Comparison of ENCODE assay signal across 30 cellular contexts in the genomic region with DNA sequence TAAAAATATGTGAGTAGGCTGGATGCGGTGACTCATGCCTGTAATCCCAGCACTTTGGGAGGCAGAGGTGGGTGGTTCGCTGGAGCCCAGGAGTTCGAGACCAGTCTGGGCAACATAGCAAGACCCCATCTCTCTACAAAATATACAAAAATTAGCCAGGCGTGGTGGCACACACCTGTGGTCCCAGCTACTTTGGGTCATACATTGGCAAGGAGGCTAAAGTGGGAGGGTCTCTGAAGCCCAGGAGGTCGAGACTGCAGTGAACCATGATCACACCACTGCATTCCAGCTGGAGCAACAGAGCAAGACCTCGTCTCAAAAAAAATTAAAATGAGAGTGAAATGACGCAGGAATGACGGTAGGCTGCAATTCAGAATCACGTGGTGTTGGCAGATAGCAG.
"Had no signal": no experiment of that assay in that cellular context is flagged by ENCODE, and none has a peak within 500 bp of the region (broad histone marks: within the 10 kb centered on the region; RNA-seq: fewer than 3 reads in every experiment).

No MANE protein-coding gene starts in this region.

- ATAC-seq: activated naive CD8-positive, alpha-beta T cell treated with anti-CD3 and anti-CD28 coated beads, Interleukin-2, amount 50 U/mL, for 24 hours; activated T-helper 17 cell treated with anti-CD3 and anti-CD28 coated beads, Interleukin-2, amount 50 U/mL, for 72 hours; foreskin keratinocyte; heart right ventricle; left lobe of liver; lower lobe of right lung; pancreas; T-helper 17 cell had no signal

- H3K27ac ChIP-seq: breast epithelium, esophagus muscularis mucosa, heart right ventricle, lower lobe of right lung, pancreas, prostate gland, spleen, suprapubic skin, tibial artery, WERI-Rb-1 had no signal

- H3K4me1 ChIP-seq: breast epithelium, esophagus muscularis mucosa, heart right ventricle, lower lobe of right lung, prostate gland, spleen, suprapubic skin, tibial artery had no signal

- H3K27me3 ChIP-seq: breast epithelium, esophagus muscularis mucosa, foreskin keratinocyte, heart right ventricle, pancreas, spleen, suprapubic skin, tibial artery had no signal

- H3K4me3 Mint-ChIP-seq: activated CD4-positive, alpha-beta memory T cell treated with anti-CD3 and anti-CD28 coated beads, Interleukin-2, amount 10 ng/mL, durations not matched to agents 7 days and 5 days; activated CD4-positive, alpha-beta T cell treated with anti-CD3 and anti-CD28 coated beads, Interleukin-2, amount 10 ng/mL, durations not matched to agents 24 days and 14 days; activated naive CD4-positive, alpha-beta T cell treated with anti-CD3 and anti-CD28 coated beads, Interleukin-2, amount 50 U/mL, for 24 hours; activated naive CD8-positive, alpha-beta T cell treated with anti-CD3 and anti-CD28 coated beads, Interleukin-2, amount 50 U/mL, for 24 hours; activated T-cell treated with anti-CD3 and anti-CD28 coated beads, Interleukin-2, amount 50 U/mL, for 24 hours; activated T-helper 17 cell treated with anti-CD3 and anti-CD28 coated beads, Interleukin-2, amount 50 U/mL, for 72 hours; dendritic cell treated with granulocyte-macrophage colony-stimulating factor and Interleukin-4, amounts not matched to agents 40 ng/mL and 50 ng/mL, for 4 days; endodermal cell; nephron progenitor cell; T-helper 17 cell had no signal

- H3K27me3 Mint-ChIP-seq: activated CD4-positive, alpha-beta memory T cell treated with anti-CD3 and anti-CD28 coated beads, Interleukin-2, amount 10 ng/mL, durations not matched to agents 7 days and 5 days; activated CD4-positive, alpha-beta T cell treated with anti-CD3 and anti-CD28 coated beads, Interleukin-2, amount 10 ng/mL, durations not matched to agents 24 days and 14 days; activated naive CD4-positive, alpha-beta T cell treated with anti-CD3 and anti-CD28 coated beads, Interleukin-2, amount 50 U/mL, for 24 hours; activated naive CD8-positive, alpha-beta T cell treated with anti-CD3 and anti-CD28 coated beads, Interleukin-2, amount 50 U/mL, for 24 hours; activated T-cell treated with anti-CD3 and anti-CD28 coated beads, Interleukin-2, amount 50 U/mL, for 24 hours; activated T-helper 17 cell treated with anti-CD3 and anti-CD28 coated beads, Interleukin-2, amount 50 U/mL, for 72 hours; dendritic cell treated with granulocyte-macrophage colony-stimulating factor and Interleukin-4, amounts not matched to agents 40 ng/mL and 50 ng/mL, for 4 days; T-helper 17 cell had no signal

- H3K4me3 ChIP-seq: breast epithelium, esophagus muscularis mucosa, heart right ventricle, lower lobe of right lung, pancreas, prostate gland, spleen, suprapubic skin, tibial artery had no signal

- H3K9me3 ChIP-seq: breast epithelium, esophagus muscularis mucosa, heart right ventricle, lower lobe of right lung, pancreas, prostate gland, spleen, suprapubic skin, tibial artery had no signal

- DNase-seq: activated CD4-positive, alpha-beta memory T cell treated with anti-CD3 and anti-CD28 coated beads, Interleukin-2, amount 10 ng/mL, durations not matched to agents 7 days and 5 days; activated CD4-positive, alpha-beta T cell treated with anti-CD3 and anti-CD28 coated beads, Interleukin-2, amount 10 ng/mL, durations not matched to agents 24 days and 14 days; activated CD4-positive, CD25-positive, alpha-beta regulatory T cell treated with anti-CD3 and anti-CD28 coated beads, Interleukin-2, amount 50 U/mL, for 72 hours; activated CD8-positive, alpha-beta memory T cell treated with anti-CD3 and anti-CD28 coated beads, Interleukin-2, amount 50 U/mL, for 48 hours; activated gamma-delta T cell treated with Interleukin-2 at 50 U/mL for 16 hours; activated naive CD8-positive, alpha-beta T cell treated with anti-CD3 and anti-CD28 coated beads, Interleukin-2, amount 50 U/mL, for 24 hours; activated T-cell treated with anti-CD3 and anti-CD28 coated beads, Interleukin-2, amount 50 U/mL, for 24 hours; central memory CD4-positive, alpha-beta T cell; endodermal cell; foreskin keratinocyte; heart right ventricle; kidney glomerular epithelial cell; lower lobe of right lung; mesenchymal stem cell; nephron progenitor cell; pancreas; spleen; stimulated activated naive CD4-positive, alpha-beta T cell; T-helper 17 cell; T1000; tibial artery; WERI-Rb-1 had no signal

- H3K9me3 Mint-ChIP-seq: activated CD4-positive, alpha-beta memory T cell treated with anti-CD3 and anti-CD28 coated beads, Interleukin-2, amount 10 ng/mL, durations not matched to agents 7 days and 5 days; activated CD4-positive, alpha-beta T cell treated with anti-CD3 and anti-CD28 coated beads, Interleukin-2, amount 10 ng/mL, durations not matched to agents 24 days and 14 days; activated naive CD4-positive, alpha-beta T cell treated with anti-CD3 and anti-CD28 coated beads, Interleukin-2, amount 50 U/mL, for 24 hours; activated naive CD8-positive, alpha-beta T cell treated with anti-CD3 and anti-CD28 coated beads, Interleukin-2, amount 50 U/mL, for 24 hours; activated T-cell treated with anti-CD3 and anti-CD28 coated beads, Interleukin-2, amount 50 U/mL, for 24 hours; activated T-helper 17 cell treated with anti-CD3 and anti-CD28 coated beads, Interleukin-2, amount 50 U/mL, for 72 hours; dendritic cell treated with granulocyte-macrophage colony-stimulating factor and Interleukin-4, amounts not matched to agents 40 ng/mL and 50 ng/mL, for 4 days; endodermal cell; nephron progenitor cell had no signal

- H3K36me3 ChIP-seq: breast epithelium, pancreas, prostate gland, suprapubic skin, WERI-Rb-1 had no signal

- H3K4me1 Mint-ChIP-seq: activated CD4-positive, alpha-beta memory T cell treated with anti-CD3 and anti-CD28 coated beads, Interleukin-2, amount 10 ng/mL, durations not matched to agents 7 days and 5 days; activated naive CD4-positive, alpha-beta T cell treated with anti-CD3 and anti-CD28 coated beads, Interleukin-2, amount 50 U/mL, for 24 hours; activated naive CD8-positive, alpha-beta T cell treated with anti-CD3 and anti-CD28 coated beads, Interleukin-2, amount 50 U/mL, for 24 hours; endodermal cell had no signal

- H3K27ac Mint-ChIP-seq: activated CD4-positive, alpha-beta memory T cell treated with anti-CD3 and anti-CD28 coated beads, Interleukin-2, amount 10 ng/mL, durations not matched to agents 7 days and 5 days; activated CD4-positive, alpha-beta T cell treated with anti-CD3 and anti-CD28 coated beads, Interleukin-2, amount 10 ng/mL, durations not matched to agents 24 days and 14 days; activated naive CD4-positive, alpha-beta T cell treated with anti-CD3 and anti-CD28 coated beads, Interleukin-2, amount 50 U/mL, for 24 hours; activated naive CD8-positive, alpha-beta T cell treated with anti-CD3 and anti-CD28 coated beads, Interleukin-2, amount 50 U/mL, for 24 hours; activated T-cell treated with anti-CD3 and anti-CD28 coated beads, Interleukin-2, amount 50 U/mL, for 24 hours; activated T-helper 17 cell treated with anti-CD3 and anti-CD28 coated beads, Interleukin-2, amount 50 U/mL, for 72 hours; dendritic cell treated with granulocyte-macrophage colony-stimulating factor and Interleukin-4, amounts not matched to agents 40 ng/mL and 50 ng/mL, for 4 days; endodermal cell; nephron progenitor cell; T-helper 17 cell had no signal
